17 cellular contexts compared by ENCODE assay signal in the genomic region with DNA sequence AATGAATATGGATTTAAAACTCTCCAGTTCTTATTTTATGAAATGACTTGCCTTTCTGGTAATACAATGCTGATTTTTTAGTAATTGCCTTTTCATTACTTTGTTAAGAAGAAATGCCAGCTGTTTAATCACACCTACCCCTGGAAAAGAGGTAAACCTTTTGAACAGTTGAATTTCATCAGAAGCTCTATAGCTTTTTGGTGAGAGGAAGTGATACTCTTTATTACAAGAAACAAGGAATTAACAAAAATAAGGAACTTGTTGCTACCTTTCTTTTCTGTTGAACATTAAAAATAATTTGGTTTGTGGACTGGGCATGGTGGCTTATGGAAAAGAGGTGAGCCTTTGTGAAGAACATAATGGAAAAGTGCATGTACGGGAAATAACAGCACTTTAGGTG.
DNase-seq lines count a peak whose midpoint lies in the region; ATAC-seq and TF ChIP-seq lines count a peak whose summit lies in the region.
"Had no signal": no experiment of that assay in that cellular context is flagged by ENCODE, and none has a peak within 500 bp of the region (broad histone marks: within the 10 kb centered on the region; RNA-seq: fewer than 3 reads in every experiment).

No MANE protein-coding gene starts in this region.

- H2AFZ ChIP-seq in SU-DHL-6 (ENCODE audit: low read depth, low read length, severe bottlenecking): no peak overlapping the region

- no peaks in the 10 kb centered on the region for H3K9me2 ChIP-seq in SU-DHL-6 (replicated peaks; ENCODE audit: insufficient read depth, low read length)

- H3K9me3 ChIP-seq in SU-DHL-6 (ENCODE audit: insufficient read depth, low read length): no peaks in the 10 kb centered on the region
- H3K9me3 ChIP-seq: BLaER1 had no signal

- peak overlapping the region; percentile 47 for H3K27ac Mint-ChIP-seq in activated T-cell treated with anti-CD3 and anti-CD28 coated beads, Interleukin-2, amount 50 U/mL, for 24 hours
- H3K27ac Mint-ChIP-seq in stimulated activated naive B cell treated with anti-CD40 and anti-IgM and Interleukin-4, amounts not matched to agents 10 μg/mL and 1 μg/mL and 100 μg/mL, for 72 hours: peak overlapping the region; percentile 93

- H3K27ac ChIP-seq in SU-DHL-6 (ENCODE audit: low read depth, low read length): peak overlapping the region; percentile 53
- H3K27ac ChIP-seq: BLaER1 had no signal

- peaks cover 45% of the 10 kb centered on the region for H3K36me3 ChIP-seq in SU-DHL-6 (ENCODE audit: low read length)

- no peak for DNase-seq in activated T-cell treated with anti-CD3 and anti-CD28 coated beads, Interleukin-2, amount 50 U/mL, for 24 hours
- no peak for DNase-seq in activated T-cell treated with anti-CD3 and anti-CD28 coated beads for 4 hours
- DNase-seq in MV-4-11 (lab: John Stamatoyannopoulos, UW): peak; percentile 75
- DNase-seq in stimulated activated naive B cell treated with anti-CD40 and anti-IgM and Interleukin-4, amounts not matched to agents 10 μg/mL and 1 μg/mL and 100 μg/mL, for 72 hours: no peak
- DNase-seq in SHP77 treated with DMSO at 0.1 percent for 48 hours (lab: John Stamatoyannopoulos, UW): no peak
- DNase-seq in NCI-H1436 (lab: John Stamatoyannopoulos, UW): no peak
- DNase-seq: GF-D8; H7; NCI-H1436 treated with DMSO at 0.1 percent for 48 hours; NCI-H2029 treated with DMSO at 0.1 percent for 48 hours; NCI-H2171 treated with DMSO at 0.1 percent for 48 hours; NCI-H446 treated with DMSO at 0.1 percent for 48 hours; NK-92 treated with Interleukin-12 subunit alpha and Interleukin-12 subunit beta, amount 100 ng/mL, for 24 hours; SHP77 had no signal

- H3K4me2 ChIP-seq in SU-DHL-6 (ENCODE audit: low read depth, low read length, poor library complexity, severe bottlenecking): peak overlapping the region; percentile 32
- H3K4me2 ChIP-seq: BLaER1 had no signal

- H3K27me3 Mint-ChIP-seq in activated T-cell treated with anti-CD3 and anti-CD28 coated beads, Interleukin-2, amount 50 U/mL, for 24 hours: no peaks in the 10 kb centered on the region
- no peaks in the 10 kb centered on the region for H3K27me3 Mint-ChIP-seq in stimulated activated naive B cell treated with anti-CD40 and anti-IgM and Interleukin-4, amounts not matched to agents 10 μg/mL and 1 μg/mL and 100 μg/mL, for 72 hours

- no peaks in the 10 kb centered on the region for H3K9me3 Mint-ChIP-seq in activated T-cell treated with anti-CD3 and anti-CD28 coated beads, Interleukin-2, amount 50 U/mL, for 24 hours
- peaks cover 2 to 4% of the 10 kb centered on the region in 2 donors for H3K9me3 Mint-ChIP-seq in stimulated activated naive B cell treated with anti-CD40 and anti-IgM and Interleukin-4, amounts not matched to agents 10 μg/mL and 1 μg/mL and 100 μg/mL, for 72 hours

- H4K20me1 ChIP-seq in SU-DHL-6 (ENCODE audit: low read depth, low read length): no peaks in the 10 kb centered on the region

- H3K36me3 Mint-ChIP-seq in activated T-cell treated with anti-CD3 and anti-CD28 coated beads, Interleukin-2, amount 50 U/mL, for 24 hours (ENCODE audit: low read depth): peaks cover 45% of the 10 kb centered on the region
- H3K36me3 Mint-ChIP-seq in stimulated activated naive B cell treated with anti-CD40 and anti-IgM and Interleukin-4, amounts not matched to agents 10 μg/mL and 1 μg/mL and 100 μg/mL, for 72 hours: peaks cover 44 to 46% of the 10 kb centered on the region in 2 donors

- H3K4me1 Mint-ChIP-seq in activated T-cell treated with anti-CD3 and anti-CD28 coated beads, Interleukin-2, amount 50 U/mL, for 24 hours (ENCODE audit: low read depth): peaks cover 3% of the 10 kb centered on the region
- peaks cover 17 to 58% of the 10 kb centered on the region in 2 donors for H3K4me1 Mint-ChIP-seq in stimulated activated naive B cell treated with anti-CD40 and anti-IgM and Interleukin-4, amounts not matched to agents 10 μg/mL and 1 μg/mL and 100 μg/mL, for 72 hours

- H3K27me3 ChIP-seq in SU-DHL-6 (ENCODE audit: low read length): no peaks in the 10 kb centered on the region
- H3K27me3 ChIP-seq: BLaER1 had no signal

- no peak overlapping the region for H3K9ac ChIP-seq in SU-DHL-6 (ENCODE audit: low read length)
- H3K9ac ChIP-seq: BLaER1 had no signal

- TF ChIP-seq CTCF in SU-DHL-6 (IDR thresholded peaks at IDR 0.05; ENCODE audit: insufficient read depth, low read length, poor library complexity, severe bottlenecking): no peak

- no peak overlapping the region for H3K4me3 ChIP-seq in SU-DHL-6 (ENCODE audit: insufficient read depth, low read length, poor library complexity, severe bottlenecking)
- H3K4me3 ChIP-seq: BLaER1 had no signal

- H3K4me3 Mint-ChIP-seq in activated T-cell treated with anti-CD3 and anti-CD28 coated beads, Interleukin-2, amount 50 U/mL, for 24 hours: no peak overlapping the region
- peak overlapping the region; percentile 46 to 70 for H3K4me3 Mint-ChIP-seq in stimulated activated naive B cell treated with anti-CD40 and anti-IgM and Interleukin-4, amounts not matched to agents 10 μg/mL and 1 μg/mL and 100 μg/mL, for 72 hours

- ATAC-seq in stimulated activated naive B cell treated with anti-CD40 and anti-IgM and Interleukin-4, amounts not matched to agents 10 μg/mL and 1 μg/mL and 100 μg/mL, for 72 hours (replicated peaks): peak; percentile 31 to 45
- no peak for ATAC-seq in HG03108 (IDR thresholded peaks at IDR 0.05; ENCODE audit: unreplicated experiment)

- peaks cover 16% of the 10 kb centered on the region for H3K79me2 ChIP-seq in SU-DHL-6 (ENCODE audit: insufficient read depth, low read length)

- peaks cover 47% of the 10 kb centered on the region for H3F3A ChIP-seq in SU-DHL-6 (ENCODE audit: insufficient read depth)
